ENCODE assay signal across 8 cellular contexts in the genomic region with DNA sequence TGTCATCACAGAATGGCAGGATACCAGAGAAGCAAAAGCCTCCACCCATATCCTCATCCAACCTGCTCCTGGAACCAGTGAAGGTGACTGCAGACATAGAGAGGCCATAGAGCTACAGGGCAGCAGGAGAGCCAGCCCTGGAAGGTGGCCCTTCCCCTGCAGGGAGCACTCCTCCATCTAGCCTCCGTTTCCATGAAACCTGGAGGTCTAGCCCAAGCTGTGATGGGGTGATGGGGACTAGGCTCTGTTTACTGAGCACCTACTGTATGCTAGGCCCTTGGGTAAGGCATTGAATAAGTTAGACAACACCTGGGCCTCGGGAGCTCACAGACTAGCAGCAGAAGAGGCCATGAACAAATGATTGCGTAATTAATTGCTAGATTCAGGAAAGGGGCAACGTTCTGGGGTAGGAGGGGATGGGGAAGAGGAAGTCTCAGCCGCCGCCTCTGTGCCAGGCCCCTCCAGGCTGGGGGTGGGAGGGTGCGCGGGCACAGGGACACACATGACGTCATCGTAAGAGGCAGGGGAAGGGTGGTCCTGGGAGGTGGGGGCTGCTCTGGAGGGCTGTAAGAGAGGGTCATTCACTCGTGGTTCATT. TPM values are rescaled to one million over a fixed set of nuclear protein-coding genes. Genes with fewer than 3 reads are reported as not detected.
DNase-seq lines count a peak whose midpoint lies in the region; ATAC-seq and TF ChIP-seq lines count a peak whose summit lies in the region.

No MANE protein-coding gene starts in this region.

- no peaks in the 10 kb centered on the region for H3K9me3 ChIP-seq in mesenchymal stem cell (ENCODE audit: control insufficient read depth, low read length)
- no peaks in the 10 kb centered on the region for H3K9me3 ChIP-seq in upper lobe of right lung

- H3K27ac ChIP-seq in cingulate gyrus (ENCODE audit: low read depth, low read length) (peak overlapping the region; percentile 83), mesenchymal stem cell (ENCODE audit: low read length, poor library complexity, severe bottlenecking) (no peak overlapping the region), upper lobe of right lung (no peak overlapping the region)

- H3K36me3 ChIP-seq in mesenchymal stem cell (ENCODE audit: control insufficient read depth in 1 of 2, insufficient read depth in 2 of 2, low read depth in 1 of 2, low read length in 2 of 2) (no peaks in the 10 kb centered on the region), upper lobe of right lung (no peaks in the 10 kb centered on the region)

- H2BK5ac ChIP-seq in mesenchymal stem cell (ENCODE audit: low read depth, low read length, poor library complexity, severe bottlenecking) = no peak overlapping the region

- H3K79me1 ChIP-seq in mesenchymal stem cell (replicated peaks; ENCODE audit: low read length, poor library complexity, severe bottlenecking) = peaks cover 10% of the 10 kb centered on the region

- peak overlapping the region; percentile 64 to 70 for H3K18ac ChIP-seq in mesenchymal stem cell (ENCODE audit: low read depth in 1 of 2, low read length in 2 of 2)

- H2BK12ac ChIP-seq in mesenchymal stem cell (ENCODE audit: low read length in 2 of 2) = peak overlapping the region; percentile 47 to 83

- DNase-seq in GM20000 (ENCODE audit: low spot score) (peak; percentile 38), NOMO-1 treated with DMSO at 0.1 percent for 48 hours (lab: John Stamatoyannopoulos, UW; ENCODE audit: unreplicated experiment) (peak; percentile 85), mesenchymal stem cell (no peak), upper lobe of right lung (no peak)

- no peak overlapping the region for H2BK15ac ChIP-seq in mesenchymal stem cell (ENCODE audit: low read depth, poor library complexity, severe bottlenecking)

- H3K27me3 ChIP-seq in mesenchymal stem cell (ENCODE audit: control insufficient read depth in 1 of 2, insufficient read depth in 1 of 2, low read length in 2 of 2) (peaks cover 3 to 16% of the 10 kb centered on the region in 2 experiments), upper lobe of right lung (no peaks in the 10 kb centered on the region)

- H2AFZ ChIP-seq in mesenchymal stem cell (ENCODE audit: low read depth, low read length) = peak overlapping the region; percentile 43

- peak overlapping the region; percentile 23 for H2BK120ac ChIP-seq in mesenchymal stem cell (ENCODE audit: low read depth, low read length)

- ATAC-seq in upper lobe of right lung = peak; percentile 70
- no peak for ATAC-seq in GM21515 (IDR thresholded peaks at IDR 0.05; ENCODE audit: unreplicated experiment)
- ATAC-seq in HG03571 (IDR thresholded peaks at IDR 0.05; ENCODE audit: unreplicated experiment) = no peak
- ATAC-seq in GM18868 (IDR thresholded peaks at IDR 0.05; ENCODE audit: unreplicated experiment) = no peak

- peak overlapping the region; percentile 76 for H3K9ac ChIP-seq in mesenchymal stem cell (ENCODE audit: low read length)

- peak overlapping the region; percentile 80 to 94 for H3K4me3 ChIP-seq in mesenchymal stem cell (ENCODE audit: insufficient read depth in 1 of 2, low read depth in 1 of 2, low read length in 2 of 2)
- peak overlapping the region; percentile 61 for H3K4me3 ChIP-seq in upper lobe of right lung

- H3K14ac ChIP-seq in mesenchymal stem cell (ENCODE audit: low read length in 2 of 2) = no peak overlapping the region

- no peak overlapping the region for H3K23ac ChIP-seq in mesenchymal stem cell (ENCODE audit: low read length in 2 of 2)

- peak overlapping the region; percentile 64 for H3K4me2 ChIP-seq in mesenchymal stem cell (ENCODE audit: low read length, poor library complexity, severe bottlenecking)

- H3K4me1 ChIP-seq in mesenchymal stem cell (ENCODE audit: control insufficient read depth, insufficient read depth, low read depth, low read length) = peaks cover 35% of the 10 kb centered on the region
- peaks cover 16% of the 10 kb centered on the region for H3K4me1 ChIP-seq in upper lobe of right lung

- TF ChIP-seq CTCF in GM20000 (IDR thresholded peaks at IDR 0.05; ENCODE audit: extremely low read depth, missing control alignments) (no peak), upper lobe of right lung (IDR thresholded peaks at IDR 0.05) (no peak)

- no peak overlapping the region for H4K91ac ChIP-seq in mesenchymal stem cell (ENCODE audit: low read length)

- no peak overlapping the region for H3K4ac ChIP-seq in mesenchymal stem cell (ENCODE audit: low read depth in 1 of 2, low read length in 2 of 2)

- peak overlapping the region; percentile 58 for H2AK5ac ChIP-seq in mesenchymal stem cell (ENCODE audit: low read length, severe bottlenecking)

- peak overlapping the region; percentile 33 for H4K8ac ChIP-seq in mesenchymal stem cell (ENCODE audit: low read length)

- intact Hi-C loops in upper lobe of right lung (cut with DNase I) = no loop called here

- 36% methylated on average over 11 of the region's 11 CpGs for WGBS in mesenchymal stem cell

RNA-seq across cellular contexts. Expression of gene SYNGR1, which starts 0.8 kb away (rescaled TPM):
- polyA plus RNA-seq in mesenchymal stem cell (2013, experiment 1 of 2) = 22.3 TPM
- polyA plus RNA-seq in mesenchymal stem cell (2013, experiment 2 of 2) = 22.9 TPM
- 14.0 TPM for total RNA-seq in upper lobe of right lung

RNA-seq across cellular contexts. Expression of gene RPL3, which starts 29.6 kb away (rescaled TPM):
- 1,826 TPM for polyA plus RNA-seq in mesenchymal stem cell (2013, experiment 1 of 2)
- 1,787 TPM for polyA plus RNA-seq in mesenchymal stem cell (2013, experiment 2 of 2)
- total RNA-seq in upper lobe of right lung = 1,573 TPM

RNA-seq across cellular contexts. Expression of gene TAB1, which starts 50.6 kb away (rescaled TPM):
- 10.8 TPM for polyA plus RNA-seq in mesenchymal stem cell (2013, experiment 1 of 2)
- polyA plus RNA-seq in mesenchymal stem cell (2013, experiment 2 of 2) = 11.1 TPM
- 31.0 TPM for total RNA-seq in upper lobe of right lung

Comparison
In these comparisons a context has a peak if more than half of its experiments do, and no peak if none do; other contexts are left out.
1. DNase-seq: peak in GM20000 (single experiment) and NOMO-1 treated with DMSO at 0.1 percent for 48 hours (single experiment); none in mesenchymal stem cell (single experiment) and upper lobe of right lung (single experiment).